ENCODE assay signal across 31 cellular contexts in genomic region chr22:45427114-45427513, GRCh38. TPM values are rescaled to one million over a fixed set of nuclear protein-coding genes. Genes with fewer than 3 reads are reported as not detected.
"Had no signal": no experiment of that assay in that cellular context is flagged by ENCODE, and none has a peak within 500 bp of the region (broad histone marks: within the 10 kb centered on the region; RNA-seq: fewer than 3 reads in every experiment).

No MANE protein-coding gene starts in this region.

- H3K4me1 ChIP-seq: lower lobe of right lung, neural progenitor cell, parathyroid adenoma, psoas muscle, stomach, tibial artery, upper lobe of right lung had no signal

- H3K79me2 ChIP-seq: parathyroid adenoma had no signal

- H3K27ac ChIP-seq: heart left ventricle, lower lobe of right lung, neural progenitor cell, neutrophil, parathyroid adenoma, psoas muscle, spleen, stomach, thoracic aorta, tibial artery, upper lobe of right lung had no signal

- H2AFZ ChIP-seq: neural progenitor cell, parathyroid adenoma had no signal

- FAIRE-seq: islet of Langerhans, small intestine had no signal

- H3K4me3 Mint-ChIP-seq: immature natural killer cell; naive thymus-derived CD8-positive, alpha-beta T cell; nephron progenitor cell; neural progenitor cell; stimulated activated memory B cell treated with anti-CD40 and anti-IgM and Interleukin-4, amounts not matched to agents 10 μg/mL and 1 μg/mL and 100 μg/mL, for 72 hours had no signal

- H3K36me3 ChIP-seq: heart left ventricle, lower lobe of right lung, neural progenitor cell, neutrophil, spleen, stomach, thoracic aorta, tibial artery, upper lobe of right lung had no signal

- H3K36me3 Mint-ChIP-seq: naive thymus-derived CD8-positive, alpha-beta T cell; neural progenitor cell had no signal

- H3K27me3 ChIP-seq: neural progenitor cell, neutrophil, stomach, upper lobe of right lung had no signal

- H3K9me3 ChIP-seq: lower lobe of right lung, neutrophil, psoas muscle, thoracic aorta, tibial artery, upper lobe of right lung had no signal

- H3K4me3 ChIP-seq: heart left ventricle, lower lobe of right lung, neural progenitor cell, psoas muscle, spleen, stomach, thoracic aorta, tibial artery, upper lobe of right lung had no signal

- H3K9ac ChIP-seq: neural progenitor cell, parathyroid adenoma had no signal

- H3K27ac Mint-ChIP-seq: immature natural killer cell; nephron progenitor cell; stimulated activated memory B cell treated with anti-CD40 and anti-IgM and Interleukin-4, amounts not matched to agents 10 μg/mL and 1 μg/mL and 100 μg/mL, for 72 hours had no signal

- DNase-seq: heart left ventricle; hypothalamus; immature natural killer cell; kidney glomerular epithelial cell; left cardiac atrium; lower lobe of right lung; mammary epithelial cell; mesenchymal stem cell; naive thymus-derived CD8-positive, alpha-beta T cell; nephron progenitor cell; occipital lobe; small intestine; stimulated activated CD4-positive, alpha-beta T cell treated with anti-CD3 and anti-CD28 coated beads, Interleukin-4, amount 100 ng/mL, for 24 hours; stimulated activated naive CD8-positive, alpha-beta T cell treated with anti-CD3 and anti-CD28 coated beads, Interleukin-15, Interleukin-2, amounts not matched to agents 100 U/mL and 50 U/mL, for 24 hours; stomach; trophoblast cell had no signal

- ATAC-seq: heart left ventricle; left cardiac atrium; left lobe of liver; lower lobe of right lung; naive thymus-derived CD8-positive, alpha-beta T cell; psoas muscle; sciatic nerve; stimulated activated memory B cell treated with anti-CD40 and anti-IgM and Interleukin-4, amounts not matched to agents 10 μg/mL and 1 μg/mL and 100 μg/mL, for 72 hours; stimulated activated naive CD8-positive, alpha-beta T cell treated with anti-CD3 and anti-CD28 coated beads, Interleukin-15, Interleukin-2, amounts not matched to agents 100 U/mL and 50 U/mL, for 24 hours; upper lobe of right lung had no signal

- H3K4me2 ChIP-seq: neural progenitor cell had no signal

- H3K4me1 Mint-ChIP-seq: immature natural killer cell had no signal

RNA-seq across cellular contexts. Expression of gene RIBC2, which starts 13.6 kb away (rescaled TPM):
- total RNA-seq: left lobe of liver; naive thymus-derived CD8-positive, alpha-beta T cell; occipital lobe; psoas muscle; upper lobe of right lung had no signal
- polyA plus RNA-seq: naive thymus-derived CD8-positive, alpha-beta T cell had no signal

RNA-seq across cellular contexts. Expression of gene SMC1B, which starts 13.7 kb away (rescaled TPM):
- total RNA-seq: heart left ventricle, left cardiac atrium, left lobe of liver, lower lobe of right lung, mucosa of gallbladder, osteocyte, posterior vena cava, psoas muscle, sciatic nerve, stomach, thoracic aorta, upper lobe of right lung had no signal
- polyA plus RNA-seq: heart left ventricle; mammary epithelial cell; naive thymus-derived CD8-positive, alpha-beta T cell; psoas muscle had no signal
